ENCODE assay signal across 1 cellular context in the genomic region with DNA sequence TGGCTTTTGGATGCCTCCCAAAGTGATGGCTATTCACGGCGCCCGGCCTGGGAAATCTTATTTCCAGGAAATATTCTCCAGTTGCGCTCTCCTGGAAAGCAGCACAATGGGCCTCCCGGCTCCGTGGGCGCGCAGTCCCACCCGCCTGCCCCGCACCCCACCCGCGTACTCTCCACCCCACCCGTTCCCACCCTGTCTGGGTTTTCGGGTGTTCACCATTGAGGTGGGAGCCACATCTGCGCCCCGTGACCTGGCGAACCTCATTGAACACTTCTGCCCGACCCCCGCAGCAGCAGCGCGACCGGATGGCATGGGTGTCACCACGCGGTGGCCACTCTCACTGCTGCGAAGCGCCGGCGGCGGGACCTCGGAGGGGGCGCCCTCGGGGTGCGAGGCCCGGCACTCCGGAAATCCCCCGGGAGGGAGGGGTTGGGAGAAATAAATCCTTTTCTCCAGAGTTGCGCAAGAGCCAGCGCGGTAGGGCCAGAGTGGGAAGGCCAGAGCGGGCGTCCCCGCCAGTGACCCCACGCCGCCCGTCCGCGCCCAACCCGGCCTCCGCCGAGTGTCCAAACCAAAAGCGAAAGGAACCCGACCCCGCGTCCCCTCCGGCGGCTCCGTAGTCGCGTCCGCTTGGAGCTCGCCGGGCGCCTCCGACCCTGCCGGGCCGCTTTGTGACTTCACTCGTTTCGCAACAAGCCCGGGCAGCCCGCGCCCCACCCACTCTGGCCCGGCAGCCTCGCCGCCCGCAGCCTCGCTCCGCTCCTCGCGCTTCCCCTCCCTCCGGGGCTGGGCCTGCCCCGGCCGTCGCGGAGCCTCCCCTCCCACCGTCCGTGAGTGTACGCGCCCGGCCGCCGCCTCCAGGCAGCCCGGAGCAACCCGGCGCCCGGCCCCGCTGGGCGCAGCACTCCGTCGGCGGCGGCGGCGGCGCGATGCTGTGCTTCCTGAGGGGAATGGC.
TF ChIP-seq lines count a peak whose summit lies in the region.

A gene with protein sequence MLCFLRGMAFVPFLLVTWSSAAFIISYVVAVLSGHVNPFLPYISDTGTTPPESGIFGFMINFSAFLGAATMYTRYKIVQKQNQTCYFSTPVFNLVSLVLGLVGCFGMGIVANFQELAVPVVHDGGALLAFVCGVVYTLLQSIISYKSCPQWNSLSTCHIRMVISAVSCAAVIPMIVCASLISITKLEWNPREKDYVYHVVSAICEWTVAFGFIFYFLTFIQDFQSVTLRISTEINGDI (plus strand): TSS at position 720 of the 955 bp plus-strand sequence. CDS start 210 bp downstream, at position 930.

TF ChIP-seq in HepG2, 621 proteins besides CTCF, POLR2A, EP300 and RAD21 (continued from another document and continues in another):
- TF ChIP-seq TFDP1 (CRISPR knock-in tag; IDR thresholded peaks at IDR 0.05; ENCODE audit: borderline replicate concordance), result peak; percentile 92
- TF ChIP-seq ZNF446 (CRISPR knock-in tag; IDR thresholded peaks at IDR 0.05), result peak; percentile 84
- TF ChIP-seq ELF1 (CRISPR knock-in tag; IDR thresholded peaks at IDR 0.05), result peak; percentile 71; the same call in 1 of the 2 replicates
- TF ChIP-seq ZBTB38 (CRISPR knock-in tag; IDR thresholded peaks at IDR 0.05), result peak; percentile 63
- peak; percentile 69 for TF ChIP-seq AKAP8 (CRISPR knock-in tag; IDR thresholded peaks at IDR 0.05)
- TF ChIP-seq, protein P1, sequence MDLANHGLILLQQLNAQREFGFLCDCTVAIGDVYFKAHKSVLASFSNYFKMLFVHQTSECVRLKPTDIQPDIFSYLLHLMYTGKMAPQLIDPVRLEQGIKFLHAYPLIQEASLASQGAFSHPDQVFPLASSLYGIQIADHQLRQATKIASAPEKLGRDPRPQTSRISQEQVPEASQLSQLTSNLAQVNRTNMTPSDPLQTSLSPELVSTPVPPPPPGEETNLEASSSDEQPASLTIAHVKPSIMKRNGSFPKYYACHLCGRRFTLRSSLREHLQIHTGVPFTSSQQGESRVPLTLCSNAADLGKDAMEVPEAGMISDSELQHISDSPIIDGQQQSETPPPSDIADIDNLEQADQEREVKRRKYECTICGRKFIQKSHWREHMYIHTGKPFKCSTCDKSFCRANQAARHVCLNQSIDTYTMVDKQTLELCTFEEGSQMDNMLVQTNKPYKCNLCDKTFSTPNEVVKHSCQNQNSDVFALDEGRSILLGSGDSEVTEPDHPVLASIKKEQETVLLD (CRISPR knock-in tag; IDR thresholded peaks at IDR 0.05; ENCODE audit: low read depth), result peak; percentile 87
- TF ChIP-seq ZFY (CRISPR knock-in tag; IDR thresholded peaks at IDR 0.05), result peak; percentile 83
- no peak for TF ChIP-seq ZNF512B (CRISPR knock-in tag; IDR thresholded peaks at IDR 0.05; ENCODE audit: borderline replicate concordance)
- TF ChIP-seq, protein P2, sequence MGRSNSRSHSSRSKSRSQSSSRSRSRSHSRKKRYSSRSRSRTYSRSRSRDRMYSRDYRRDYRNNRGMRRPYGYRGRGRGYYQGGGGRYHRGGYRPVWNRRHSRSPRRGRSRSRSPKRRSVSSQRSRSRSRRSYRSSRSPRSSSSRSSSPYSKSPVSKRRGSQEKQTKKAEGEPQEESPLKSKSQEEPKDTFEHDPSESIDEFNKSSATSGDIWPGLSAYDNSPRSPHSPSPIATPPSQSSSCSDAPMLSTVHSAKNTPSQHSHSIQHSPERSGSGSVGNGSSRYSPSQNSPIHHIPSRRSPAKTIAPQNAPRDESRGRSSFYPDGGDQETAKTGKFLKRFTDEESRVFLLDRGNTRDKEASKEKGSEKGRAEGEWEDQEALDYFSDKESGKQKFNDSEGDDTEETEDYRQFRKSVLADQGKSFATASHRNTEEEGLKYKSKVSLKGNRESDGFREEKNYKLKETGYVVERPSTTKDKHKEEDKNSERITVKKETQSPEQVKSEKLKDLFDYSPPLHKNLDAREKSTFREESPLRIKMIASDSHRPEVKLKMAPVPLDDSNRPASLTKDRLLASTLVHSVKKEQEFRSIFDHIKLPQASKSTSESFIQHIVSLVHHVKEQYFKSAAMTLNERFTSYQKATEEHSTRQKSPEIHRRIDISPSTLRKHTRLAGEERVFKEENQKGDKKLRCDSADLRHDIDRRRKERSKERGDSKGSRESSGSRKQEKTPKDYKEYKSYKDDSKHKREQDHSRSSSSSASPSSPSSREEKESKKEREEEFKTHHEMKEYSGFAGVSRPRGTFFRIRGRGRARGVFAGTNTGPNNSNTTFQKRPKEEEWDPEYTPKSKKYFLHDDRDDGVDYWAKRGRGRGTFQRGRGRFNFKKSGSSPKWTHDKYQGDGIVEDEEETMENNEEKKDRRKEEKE (IDR thresholded peaks at IDR 0.05), result no peak
- peak; percentile 73 for TF ChIP-seq ZNF747 (CRISPR knock-in tag; IDR thresholded peaks at IDR 0.05; ENCODE audit: borderline replicate concordance)
- TF ChIP-seq YEATS4 (CRISPR knock-in tag; IDR thresholded peaks at IDR 0.05; ENCODE audit: borderline replicate concordance), result peak; percentile 87
- no peak for TF ChIP-seq RFXAP (CRISPR knock-in tag; IDR thresholded peaks at IDR 0.05; ENCODE audit: borderline replicate concordance)
- TF ChIP-seq U2AF2 (IDR thresholded peaks at IDR 0.05; ENCODE audit: low read depth, low read length), result no peak
- no peak for TF ChIP-seq NONO (IDR thresholded peaks at IDR 0.05)
- peak; percentile 58 for TF ChIP-seq NONO (CRISPR knock-in tag; conservative IDR thresholded peaks at IDR 0.05)
- TF ChIP-seq ZNF737 (CRISPR knock-in tag; IDR thresholded peaks at IDR 0.05; ENCODE audit: borderline replicate concordance), result peak; percentile 84; the same call in 1 of the 2 replicates
- 0 out of 2 replicates have a peak, but pooled peaks have one; percentile 9 for TF ChIP-seq BRD4 (CRISPR knock-in tag; IDR thresholded peaks at IDR 0.05)
- no peak for TF ChIP-seq ZNF562 (CRISPR knock-in tag; IDR thresholded peaks at IDR 0.05; ENCODE audit: borderline replicate concordance)
- TF ChIP-seq, protein P3, sequence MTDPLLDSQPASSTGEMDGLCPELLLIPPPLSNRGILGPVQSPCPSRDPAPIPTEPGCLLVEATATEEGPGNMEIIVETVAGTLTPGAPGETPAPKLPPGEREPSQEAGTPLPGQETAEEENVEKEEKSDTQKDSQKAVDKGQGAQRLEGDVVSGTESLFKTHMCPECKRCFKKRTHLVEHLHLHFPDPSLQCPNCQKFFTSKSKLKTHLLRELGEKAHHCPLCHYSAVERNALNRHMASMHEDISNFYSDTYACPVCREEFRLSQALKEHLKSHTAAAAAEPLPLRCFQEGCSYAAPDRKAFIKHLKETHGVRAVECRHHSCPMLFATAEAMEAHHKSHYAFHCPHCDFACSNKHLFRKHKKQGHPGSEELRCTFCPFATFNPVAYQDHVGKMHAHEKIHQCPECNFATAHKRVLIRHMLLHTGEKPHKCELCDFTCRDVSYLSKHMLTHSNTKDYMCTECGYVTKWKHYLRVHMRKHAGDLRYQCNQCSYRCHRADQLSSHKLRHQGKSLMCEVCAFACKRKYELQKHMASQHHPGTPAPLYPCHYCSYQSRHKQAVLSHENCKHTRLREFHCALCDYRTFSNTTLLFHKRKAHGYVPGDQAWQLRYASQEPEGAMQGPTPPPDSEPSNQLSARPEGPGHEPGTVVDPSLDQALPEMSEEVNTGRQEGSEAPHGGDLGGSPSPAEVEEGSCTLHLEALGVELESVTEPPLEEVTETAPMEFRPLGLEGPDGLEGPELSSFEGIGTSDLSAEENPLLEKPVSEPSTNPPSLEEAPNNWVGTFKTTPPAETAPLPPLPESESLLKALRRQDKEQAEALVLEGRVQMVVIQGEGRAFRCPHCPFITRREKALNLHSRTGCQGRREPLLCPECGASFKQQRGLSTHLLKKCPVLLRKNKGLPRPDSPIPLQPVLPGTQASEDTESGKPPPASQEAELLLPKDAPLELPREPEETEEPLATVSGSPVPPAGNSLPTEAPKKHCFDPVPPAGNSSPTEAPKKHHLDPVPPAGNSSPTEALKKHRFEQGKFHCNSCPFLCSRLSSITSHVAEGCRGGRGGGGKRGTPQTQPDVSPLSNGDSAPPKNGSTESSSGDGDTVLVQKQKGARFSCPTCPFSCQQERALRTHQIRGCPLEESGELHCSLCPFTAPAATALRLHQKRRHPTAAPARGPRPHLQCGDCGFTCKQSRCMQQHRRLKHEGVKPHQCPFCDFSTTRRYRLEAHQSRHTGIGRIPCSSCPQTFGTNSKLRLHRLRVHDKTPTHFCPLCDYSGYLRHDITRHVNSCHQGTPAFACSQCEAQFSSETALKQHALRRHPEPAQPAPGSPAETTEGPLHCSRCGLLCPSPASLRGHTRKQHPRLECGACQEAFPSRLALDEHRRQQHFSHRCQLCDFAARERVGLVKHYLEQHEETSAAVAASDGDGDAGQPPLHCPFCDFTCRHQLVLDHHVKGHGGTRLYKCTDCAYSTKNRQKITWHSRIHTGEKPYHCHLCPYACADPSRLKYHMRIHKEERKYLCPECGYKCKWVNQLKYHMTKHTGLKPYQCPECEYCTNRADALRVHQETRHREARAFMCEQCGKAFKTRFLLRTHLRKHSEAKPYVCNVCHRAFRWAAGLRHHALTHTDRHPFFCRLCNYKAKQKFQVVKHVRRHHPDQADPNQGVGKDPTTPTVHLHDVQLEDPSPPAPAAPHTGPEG (CRISPR knock-in tag; IDR thresholded peaks at IDR 0.05), result peak; percentile 99
- peak; percentile 41; the same call in 1 of the 2 replicates for TF ChIP-seq TAF1 (CRISPR knock-in tag; IDR thresholded peaks at IDR 0.05)
- TF ChIP-seq ZBTB20 (CRISPR knock-in tag; IDR thresholded peaks at IDR 0.05; ENCODE audit: borderline replicate concordance, low read depth), result peak; percentile 92; the same call in 1 of the 2 replicates
- TF ChIP-seq MAX (IDR thresholded peaks at IDR 0.05), result peak; percentile 94
- TF ChIP-seq, protein P4, sequence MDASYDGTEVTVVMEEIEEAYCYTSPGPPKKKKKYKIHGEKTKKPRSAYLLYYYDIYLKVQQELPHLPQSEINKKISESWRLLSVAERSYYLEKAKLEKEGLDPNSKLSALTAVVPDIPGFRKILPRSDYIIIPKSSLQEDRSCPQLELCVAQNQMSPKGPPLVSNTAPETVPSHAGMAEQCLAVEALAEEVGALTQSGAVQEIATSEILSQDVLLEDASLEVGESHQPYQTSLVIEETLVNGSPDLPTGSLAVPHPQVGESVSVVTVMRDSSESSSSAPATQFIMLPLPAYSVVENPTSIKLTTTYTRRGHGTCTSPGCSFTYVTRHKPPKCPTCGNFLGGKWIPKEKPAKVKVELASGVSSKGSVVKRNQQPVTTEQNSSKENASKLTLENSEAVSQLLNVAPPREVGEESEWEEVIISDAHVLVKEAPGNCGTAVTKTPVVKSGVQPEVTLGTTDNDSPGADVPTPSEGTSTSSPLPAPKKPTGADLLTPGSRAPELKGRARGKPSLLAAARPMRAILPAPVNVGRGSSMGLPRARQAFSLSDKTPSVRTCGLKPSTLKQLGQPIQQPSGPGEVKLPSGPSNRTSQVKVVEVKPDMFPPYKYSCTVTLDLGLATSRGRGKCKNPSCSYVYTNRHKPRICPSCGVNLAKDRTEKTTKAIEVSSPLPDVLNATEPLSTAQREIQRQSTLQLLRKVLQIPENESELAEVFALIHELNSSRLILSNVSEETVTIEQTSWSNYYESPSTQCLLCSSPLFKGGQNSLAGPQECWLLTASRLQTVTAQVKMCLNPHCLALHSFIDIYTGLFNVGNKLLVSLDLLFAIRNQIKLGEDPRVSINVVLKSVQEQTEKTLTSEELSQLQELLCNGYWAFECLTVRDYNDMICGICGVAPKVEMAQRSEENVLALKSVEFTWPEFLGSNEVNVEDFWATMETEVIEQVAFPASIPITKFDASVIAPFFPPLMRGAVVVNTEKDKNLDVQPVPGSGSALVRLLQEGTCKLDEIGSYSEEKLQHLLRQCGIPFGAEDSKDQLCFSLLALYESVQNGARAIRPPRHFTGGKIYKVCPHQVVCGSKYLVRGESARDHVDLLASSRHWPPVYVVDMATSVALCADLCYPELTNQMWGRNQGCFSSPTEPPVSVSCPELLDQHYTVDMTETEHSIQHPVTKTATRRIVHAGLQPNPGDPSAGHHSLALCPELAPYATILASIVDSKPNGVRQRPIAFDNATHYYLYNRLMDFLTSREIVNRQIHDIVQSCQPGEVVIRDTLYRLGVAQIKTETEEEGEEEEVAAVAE (CRISPR knock-in tag; IDR thresholded peaks at IDR 0.05; ENCODE audit: borderline replicate concordance), result peak; percentile 45; the same call in 1 of the 2 replicates
- TF ChIP-seq POGZ (CRISPR knock-in tag; IDR thresholded peaks at IDR 0.05), result peak; percentile 67
- peak; percentile 54 for TF ChIP-seq ZNF543 (CRISPR knock-in tag; IDR thresholded peaks at IDR 0.05)
- 0 out of 2 replicates have a peak, but pooled peaks have one; percentile 5 for TF ChIP-seq GABPA (IDR thresholded peaks at IDR 0.05; ENCODE audit: low read depth, low read length)
- peak; percentile 50; the same call in 1 of the 2 replicates for TF ChIP-seq GABPA (CRISPR knock-in tag; IDR thresholded peaks at IDR 0.05; ENCODE audit: low read depth)
